In the genomic region with DNA sequence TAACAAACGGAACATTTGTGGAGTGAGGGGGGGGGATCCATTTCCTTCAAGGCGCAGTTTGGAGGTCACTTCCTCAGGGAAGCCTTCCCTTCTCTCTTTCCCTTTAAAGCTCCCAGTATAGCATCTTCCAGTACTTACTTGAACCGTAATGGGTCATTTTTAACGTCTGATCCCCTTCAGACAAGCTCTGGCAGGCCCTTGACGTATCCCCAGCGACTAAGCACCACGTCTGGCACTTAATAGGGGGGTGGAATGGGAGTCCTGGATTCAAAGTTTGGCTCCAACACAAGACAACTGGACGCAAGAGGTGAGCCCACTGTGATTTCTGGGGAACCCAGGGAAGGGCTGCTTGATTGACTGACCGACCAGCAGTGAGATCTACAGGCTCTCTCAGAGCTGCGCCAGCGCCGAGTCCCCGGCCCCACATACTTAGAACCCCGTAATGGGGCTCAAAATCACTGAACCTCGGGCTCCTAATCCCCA, we compare ENCODE assay signal across 9 cellular contexts. TPM values are rescaled to one million over a fixed set of nuclear protein-coding genes. Genes with fewer than 3 reads are reported as not detected.
A peak's percentile ranks its signal among the peaks of the same experiment; 100 is the strongest.
DNase-seq lines count a peak whose midpoint lies in the region; ATAC-seq, FAIRE-seq and TF ChIP-seq lines count a peak whose summit lies in the region.
"Had no signal": no experiment of that assay in that cellular context is flagged by ENCODE, and none has a peak within 500 bp of the region (broad histone marks: within the 10 kb centered on the region; RNA-seq: fewer than 3 reads in every experiment).

No MANE protein-coding gene starts in this region.

- H3K4me3 ChIP-seq in HFF-Myc (replicated peaks; ENCODE audit: low read depth, low read length) = peak overlapping the region; percentile 75
- peak overlapping the region; percentile 85 for H3K4me3 ChIP-seq in thoracic aorta

- peaks cover 42 to 73% of the 10 kb centered on the region in 2 donors for H3K4me1 ChIP-seq in thoracic aorta (ENCODE audit: control insufficient read depth in 1 of 2, low read depth in 2 of 2)

- ATAC-seq in left lobe of liver = peak; percentile 15
- ATAC-seq in thoracic aorta (ENCODE audit: insufficient number of reproducible peaks, low FRiP score, low read depth) = no peak

- no peaks in the 10 kb centered on the region for H3K36me3 ChIP-seq in thoracic aorta

- no peaks in the 10 kb centered on the region for H3K27me3 ChIP-seq in thoracic aorta (replicated peaks; ENCODE audit: insufficient read depth)

- DNase-seq in NCI-H82 (lab: John Stamatoyannopoulos, UW) (peak; percentile 63), NCI-H82 treated with DMSO at 0.1 percent for 48 hours (lab: John Stamatoyannopoulos, UW; ENCODE audit: unreplicated experiment) (no peak), HFF-Myc (ENCODE audit: extremely low read depth, low read depth) (no peak), NOMO-1 treated with dmso at 0.1 percent for 144 hours (lab: John Stamatoyannopoulos, UW; ENCODE audit: unreplicated experiment) (peak; percentile 21), left lobe of liver (ENCODE audit: low spot score) (no peak), thoracic aorta (ENCODE audit: low spot score) (no peak), HTR-8/SVneo (ENCODE audit: insufficient read length, low spot score) (no peak)

- peak overlapping the region; percentile 76 for H3K27ac ChIP-seq in cingulate gyrus (ENCODE audit: low read depth, low read length)
- H3K27ac ChIP-seq in thoracic aorta = peak overlapping the region; percentile 96 to 98

- no peak for FAIRE-seq in HTR-8/SVneo (lab: Jason Lieb, UNC)
- FAIRE-seq: frontal cortex had no signal

- no peaks in the 10 kb centered on the region for H3K9me3 ChIP-seq in thoracic aorta

- TF ChIP-seq CTCF in HFF-Myc (IDR thresholded peaks at IDR 0.05; ENCODE audit: low read depth, low read length, missing control alignments) = no peak
- TF ChIP-seq CTCF in thoracic aorta (IDR thresholded peaks at IDR 0.05) = no peak

RNA-seq across cellular contexts. Expression of a gene that starts 0.4 kb away (rescaled TPM):
- total RNA-seq in left lobe of liver (38.4 TPM), thoracic aorta (10 to 100 TPM; 62.5 to 74.9 TPM)

RNA-seq across cellular contexts. Expression of a gene that starts 0.7 kb away (rescaled TPM):
- total RNA-seq in left lobe of liver (10.3 TPM), thoracic aorta (10 to 100 TPM; 44.3 to 46.1 TPM)

RNA-seq across cellular contexts. Expression of a gene that starts 54.0 kb away (rescaled TPM):
- 5.4 TPM for total RNA-seq in left lobe of liver
- total RNA-seq in thoracic aorta = 10 to 100 TPM in 1 of 2 donors, 1 to 10 TPM in 1; 6.2 to 18.8 TPM

Comparison
In these comparisons a context has a peak if more than half of its experiments do, and no peak if none do; other contexts are left out.
1. DNase-seq: peak in NCI-H82 (single experiment) and NOMO-1 treated with dmso at 0.1 percent for 144 hours (single experiment); none in NCI-H82 treated with DMSO at 0.1 percent for 48 hours (single experiment), HFF-Myc (single experiment), left lobe of liver (single experiment), thoracic aorta (single experiment) and HTR-8/SVneo (single experiment).